Comparison of ENCODE assay signal across 11 cellular contexts in the genomic region with DNA sequence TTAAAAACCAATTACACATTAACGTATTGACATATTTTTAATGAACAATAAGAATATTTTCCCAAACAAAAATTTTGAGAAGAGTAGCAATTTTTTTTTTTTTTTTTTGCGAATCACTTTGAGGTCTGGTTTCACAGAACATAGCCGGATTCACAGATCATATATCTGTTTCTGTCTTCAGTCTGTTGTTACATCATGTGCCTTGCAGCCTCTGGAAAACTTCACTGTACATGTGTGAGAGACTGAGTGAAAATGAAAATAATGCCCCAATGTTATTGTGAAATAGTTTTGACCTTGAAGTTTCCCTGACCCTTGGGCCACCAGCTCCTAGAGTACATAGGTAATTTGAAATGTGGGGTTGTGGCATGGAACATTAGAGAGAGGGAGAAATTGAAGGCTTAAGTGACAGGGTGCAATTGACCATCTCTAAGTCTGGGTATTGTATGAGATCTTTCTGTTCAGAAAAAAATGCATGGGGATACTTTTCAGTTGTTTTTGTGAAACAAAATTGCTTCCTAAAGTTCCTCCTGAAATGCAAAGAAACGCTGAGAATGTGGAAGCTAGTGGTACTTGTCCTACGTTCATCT. TPM values are rescaled to one million over a fixed set of nuclear protein-coding genes. Genes with fewer than 3 reads are reported as not detected.
A peak's percentile ranks its signal among the peaks of the same experiment; 100 is the strongest.
DNase-seq lines count a peak whose midpoint lies in the region; ATAC-seq and TF ChIP-seq lines count a peak whose summit lies in the region.
"Had no signal": no experiment of that assay in that cellular context is flagged by ENCODE, and none has a peak within 500 bp of the region (broad histone marks: within the 10 kb centered on the region; RNA-seq: fewer than 3 reads in every experiment).

No MANE protein-coding gene starts in this region.

- no peak overlapping the region for H4K8ac ChIP-seq in trophoblast cell (ENCODE audit: low read depth, low read length)

- no peaks in the 10 kb centered on the region for H3K9me3 ChIP-seq in left ventricle myocardium inferior (replicated peaks)
- no peaks in the 10 kb centered on the region for H3K9me3 ChIP-seq in HUES6 (ENCODE audit: control insufficient read depth, insufficient read depth, low read depth, low read length)
- no peaks in the 10 kb centered on the region for H3K9me3 ChIP-seq in CD8-positive, alpha-beta T cell (ENCODE audit: low read length)
- H3K9me3 ChIP-seq in trophoblast cell (ENCODE audit: insufficient read depth, low read depth, low read length): no peaks in the 10 kb centered on the region

- H3K27ac Mint-ChIP-seq in type B pancreatic cell: no peak overlapping the region
- no peak overlapping the region for H3K27ac Mint-ChIP-seq in CD8-positive, alpha-beta T cell

- no peaks in the 10 kb centered on the region for H3K27me3 Mint-ChIP-seq in type B pancreatic cell
- H3K27me3 Mint-ChIP-seq in CD8-positive, alpha-beta T cell (ENCODE audit: low read depth): no peaks in the 10 kb centered on the region

- H3K9ac ChIP-seq in HUES6 (ENCODE audit: low read length) (no peak overlapping the region), trophoblast cell (ENCODE audit: low read length) (no peak overlapping the region)

- H3K79me2 ChIP-seq in trophoblast cell (ENCODE audit: control insufficient read depth, insufficient read depth, low read length, poor library complexity): no peaks in the 10 kb centered on the region

- no peak overlapping the region for H3K18ac ChIP-seq in trophoblast cell (ENCODE audit: low read length)

- no peak for DNase-seq in left ventricle myocardium inferior
- no peak for DNase-seq in cardiac septum (ENCODE audit: low spot score)
- peak; percentile 36 to 63 for DNase-seq in erythroblast (lab: John Stamatoyannopoulos, UW)
- no peak for DNase-seq in type B pancreatic cell (ENCODE audit: extremely low spot score, unreplicated experiment)
- DNase-seq in CD8-positive, alpha-beta T cell: no peak
- no peak for DNase-seq in trophoblast cell
- DNase-seq: activated gamma-delta T cell, GDM1, GOT3 had no signal

- no peak overlapping the region for H2BK12ac ChIP-seq in trophoblast cell (ENCODE audit: low read length)

- H3K79me1 ChIP-seq in trophoblast cell (ENCODE audit: low read length): no peaks in the 10 kb centered on the region

- H3K4me1 ChIP-seq in left ventricle myocardium inferior: peaks cover 56% of the 10 kb centered on the region
- H3K4me1 ChIP-seq in HUES6 (ENCODE audit: control insufficient read depth, insufficient read depth, low read length): peaks cover 25% of the 10 kb centered on the region
- peaks cover 21% of the 10 kb centered on the region for H3K4me1 ChIP-seq in CD8-positive, alpha-beta T cell (ENCODE audit: insufficient read depth, low read length)
- H3K4me1 ChIP-seq in trophoblast cell (ENCODE audit: control insufficient read depth in 1 of 2, insufficient read depth in 2 of 2, low read length in 2 of 2): no peaks in the 10 kb centered on the region

- no peak overlapping the region for H3K4me3 ChIP-seq in left ventricle myocardium inferior
- no peak overlapping the region for H3K4me3 ChIP-seq in HUES6 (ENCODE audit: low read depth, low read length)
- H3K4me3 ChIP-seq in CD8-positive, alpha-beta T cell (ENCODE audit: low read depth, low read length): no peak overlapping the region
- H3K4me3 ChIP-seq in trophoblast cell (ENCODE audit: low read depth, low read length): no peak overlapping the region

- no peak overlapping the region for H3K4ac ChIP-seq in trophoblast cell (ENCODE audit: low read depth, low read length)

- no peak overlapping the region for H3K14ac ChIP-seq in trophoblast cell (ENCODE audit: low read length)

- peak overlapping the region; percentile 32 for H3K4me3 Mint-ChIP-seq in type B pancreatic cell
- H3K4me3 Mint-ChIP-seq in CD8-positive, alpha-beta T cell: no peak overlapping the region

- no peak overlapping the region for H2AK5ac ChIP-seq in trophoblast cell (ENCODE audit: low read length)

- H3K4me1 Mint-ChIP-seq in type B pancreatic cell (ENCODE audit: unreplicated experiment): peaks cover 73% of the 10 kb centered on the region
- H3K4me1 Mint-ChIP-seq in CD8-positive, alpha-beta T cell (ENCODE audit: low read depth): peaks cover 69% of the 10 kb centered on the region

- H4K12ac ChIP-seq in trophoblast cell (ENCODE audit: low read depth, low read length): no peak overlapping the region

- ATAC-seq in CD8-positive, alpha-beta T cell: no peak
- ATAC-seq in GM19397 (IDR thresholded peaks at IDR 0.05; ENCODE audit: unreplicated experiment): no peak

- TF ChIP-seq CTCF in left ventricle myocardium inferior (IDR thresholded peaks at IDR 0.05; ENCODE audit: borderline replicate concordance) (no peak), type B pancreatic cell (conservative IDR thresholded peaks at IDR 0.05) (no peak)
- TF ChIP-seq CTCF in CD8-positive, alpha-beta T cell (IDR thresholded peaks at IDR 0.05): no peak

- no peak for TF ChIP-seq POLR2A in erythroblast (IDR thresholded peaks at IDR 0.05; ENCODE audit: low read length)

- H3K27me3 ChIP-seq in left ventricle myocardium inferior (ENCODE audit: low read depth): no peaks in the 10 kb centered on the region
- no peaks in the 10 kb centered on the region for H3K27me3 ChIP-seq in HUES6 (ENCODE audit: control insufficient read depth, insufficient read depth, low read length)
- H3K27me3 ChIP-seq in CD8-positive, alpha-beta T cell (ENCODE audit: insufficient read depth, low read length): no peaks in the 10 kb centered on the region
- no peaks in the 10 kb centered on the region for H3K27me3 ChIP-seq in trophoblast cell (ENCODE audit: insufficient read depth, low read length)

- POLR2A ChIA-PET in CD8-positive, alpha-beta T cell (lab: Charles Lee): interaction anchor here (0.6 to 3.7 kb wide), 4 partner anchors 9 to 71 kb away, joined by 3 to 25 read pairs (median 4); a partner anchor contains a TSS

- H3K36me3 ChIP-seq in left ventricle myocardium inferior (no peaks in the 10 kb centered on the region), HUES6 (ENCODE audit: control insufficient read depth, insufficient read depth, low read length) (no peaks in the 10 kb centered on the region), trophoblast cell (ENCODE audit: control insufficient read depth in 1 of 2, insufficient read depth in 2 of 2, low read length in 2 of 2) (no peaks in the 10 kb centered on the region)
- H3K36me3 ChIP-seq in CD8-positive, alpha-beta T cell (ENCODE audit: insufficient read depth, low read length): no peaks in the 10 kb centered on the region

- H2BK5ac ChIP-seq in trophoblast cell (ENCODE audit: low read depth, low read length, poor library complexity): no peak overlapping the region

- no peak overlapping the region for H2BK120ac ChIP-seq in trophoblast cell (ENCODE audit: insufficient read depth, low read length, poor library complexity)

- peaks cover 22% of the 10 kb centered on the region for H3K36me3 Mint-ChIP-seq in type B pancreatic cell
- H3K36me3 Mint-ChIP-seq in CD8-positive, alpha-beta T cell: peaks cover 13% of the 10 kb centered on the region

- no peak overlapping the region for H2AFZ ChIP-seq in trophoblast cell (ENCODE audit: insufficient read depth, low read length, poor library complexity)

- CTCF ChIA-PET in CD8-positive, alpha-beta T cell (lab: Charles Lee): interaction anchor here (0.9 to 2.5 kb wide), 2 partner anchors 12 to 126 kb away, joined by 3 to 7 read pairs; no protein-coding TSS in a partner anchor

- intact Hi-C loops in left ventricle myocardium inferior (cut with micrococcal nuclease) (no loop called here), cardiac septum (cut with DNase I) (no loop called here)
- intact Hi-C loops in CD8-positive, alpha-beta T cell (cut with DNase I, micrococcal nuclease): loop anchor here in 1 of 2 experiments (10.0 kb wide), 1 partner anchor 318 kb away; no protein-coding TSS in a partner anchor

- peak overlapping the region; percentile 4 for H3K27ac ChIP-seq in left ventricle myocardium inferior (replicated peaks)
- 0 out of 2 replicates have a peak overlapping the region, but pooled peaks have one; percentile 1 for H3K27ac ChIP-seq in HUES6 (ENCODE audit: low read depth, low read length)
- H3K27ac ChIP-seq in CD8-positive, alpha-beta T cell (ENCODE audit: low read depth, low read length): no peak overlapping the region
- H3K27ac ChIP-seq in trophoblast cell (ENCODE audit: low read depth, low read length): no peak overlapping the region

- no peak overlapping the region for H3K23ac ChIP-seq in trophoblast cell (ENCODE audit: low read length)

- no peaks in the 10 kb centered on the region for H3K9me3 Mint-ChIP-seq in type B pancreatic cell
- no peaks in the 10 kb centered on the region for H3K9me3 Mint-ChIP-seq in CD8-positive, alpha-beta T cell

- H3K4me2 ChIP-seq in trophoblast cell (ENCODE audit: low read length): no peak overlapping the region

- no CpG with 5 or more reads among the region's 5 CpGs for WGBS in trophoblast cell (ENCODE audit: extremely low coverage, insufficient coverage, insufficient read length)

- no peak overlapping the region for H4K91ac ChIP-seq in trophoblast cell (ENCODE audit: low read depth, low read length)

RNA-seq across cellular contexts. Expression of a gene that starts 14.0 kb away (rescaled TPM):
- total RNA-seq in left ventricle myocardium inferior: 29.0 TPM
- total RNA-seq in cardiac septum: 19.5 TPM
- 22.0 and 45.9 TPM in 2 replicates for total RNA-seq in type B pancreatic cell (ENCODE audit: low replicate concordance)
- 10 to 100 TPM; 57.5 to 62.3 TPM for total RNA-seq in CD8-positive, alpha-beta T cell
- polyA plus RNA-seq in trophoblast cell (2013): 1.1 TPM in 2 replicates

RNA-seq across cellular contexts. Expression of a gene that starts 40.0 kb away (rescaled TPM):
- total RNA-seq in left ventricle myocardium inferior (8.6 TPM), cardiac septum (10.4 TPM), type B pancreatic cell (ENCODE audit: low replicate concordance) (27.9 and 49.6 TPM in 2 replicates)
- 1 to 10 TPM; 7.6 to 7.8 TPM for total RNA-seq in CD8-positive, alpha-beta T cell
- polyA plus RNA-seq in trophoblast cell (2013): 12.2 and 12.4 TPM in 2 replicates

Comparison
In these comparisons a context has a peak if more than half of its experiments do, and no peak if none do; other contexts are left out.
1. DNase-seq: peak in erythroblast (2 of 2); none in left ventricle myocardium inferior (single experiment), cardiac septum (single experiment), type B pancreatic cell (single experiment), CD8-positive, alpha-beta T cell (0 of 7) and trophoblast cell (0 of 2).
2. H3K27ac ChIP-seq: peak in left ventricle myocardium inferior (single experiment) and HUES6 (single experiment); none in CD8-positive, alpha-beta T cell (single experiment) and trophoblast cell (single experiment).